1 cellular context compared by ENCODE assay signal in genomic region chr19:39341122-39341719, GRCh38.
TF ChIP-seq lines count a peak whose summit lies in the region.

No MANE protein-coding gene starts in this region.

TF ChIP-seq in GM23338, 12 proteins besides CTCF, POLR2A, EP300 and RAD21 (continued from another document):
- no peak for TF ChIP-seq REST (IDR thresholded peaks at IDR 0.05; ENCODE audit: unreplicated experiment)
- no peak for TF ChIP-seq ZNF462 (CRISPR knock-in tag; IDR thresholded peaks at IDR 0.05)
